ENCODE assay signal across 16 cellular contexts in genomic region chr4:105122334-105122733, GRCh38. TPM values are rescaled to one million over a fixed set of nuclear protein-coding genes. Genes with fewer than 3 reads are reported as not detected.
A peak's percentile ranks its signal among the peaks of the same experiment; 100 is the strongest.
DNase-seq lines count a peak whose midpoint lies in the region; ATAC-seq and TF ChIP-seq lines count a peak whose summit lies in the region.
"Had no signal": no experiment of that assay in that cellular context is flagged by ENCODE, and none has a peak within 500 bp of the region (broad histone marks: within the 10 kb centered on the region; RNA-seq: fewer than 3 reads in every experiment).

No MANE protein-coding gene starts in this region.

- TF ChIP-seq POLR2A in body of pancreas (IDR thresholded peaks at IDR 0.05) = no peak

- TF ChIP-seq CTCF in WTC11 (IDR thresholded peaks at IDR 0.05) = no peak
- TF ChIP-seq CTCF in body of pancreas (IDR thresholded peaks at IDR 0.05) = no peak

- in situ Hi-C loops in ACHN (cut with HindIII; ENCODE audit: low pct_ligation_motif_present, low pct_unique_long_range_greater_than_20kb, low sequenced_read_pairs) = no loop called here

- no peaks in the 10 kb centered on the region for H3K27me3 ChIP-seq in iPS DF 6.9 (ENCODE audit: control insufficient read depth, insufficient read depth, low read length)
- H3K27me3 ChIP-seq in body of pancreas = no peaks in the 10 kb centered on the region

- H3K36me3 Mint-ChIP-seq in WTC11 = no peaks in the 10 kb centered on the region
- H3K36me3 Mint-ChIP-seq: activated naive CD4-positive, alpha-beta T cell treated with anti-CD3 and anti-CD28 coated beads, Interleukin-2, amount 50 U/mL, for 24 hours; naive thymus-derived CD4-positive, alpha-beta T cell; stimulated activated memory B cell treated with anti-CD40 and anti-IgM and Interleukin-4, amounts not matched to agents 10 μg/mL and 1 μg/mL and 100 μg/mL, for 72 hours had no signal

- no peaks in the 10 kb centered on the region; the same call in none of the 2 replicates for H3K27me3 Mint-ChIP-seq in WTC11 (ENCODE audit: low read depth)
- H3K27me3 Mint-ChIP-seq: activated naive CD4-positive, alpha-beta T cell treated with anti-CD3 and anti-CD28 coated beads, Interleukin-2, amount 50 U/mL, for 24 hours; stimulated activated memory B cell treated with anti-CD40 and anti-IgM and Interleukin-4, amounts not matched to agents 10 μg/mL and 1 μg/mL and 100 μg/mL, for 72 hours had no signal

- peak; percentile 99 for ATAC-seq in WTC11
- ATAC-seq in GM21367 (IDR thresholded peaks at IDR 0.05; ENCODE audit: unreplicated experiment) = no peak
- no peak for ATAC-seq in body of pancreas
- ATAC-seq: left lobe of liver; naive thymus-derived CD4-positive, alpha-beta T cell; right cardiac atrium; stimulated activated memory B cell treated with anti-CD40 and anti-IgM and Interleukin-4, amounts not matched to agents 10 μg/mL and 1 μg/mL and 100 μg/mL, for 72 hours had no signal

- H3K4me1 ChIP-seq in iPS DF 6.9 (ENCODE audit: control insufficient read depth, insufficient read depth, low read length) (no peaks in the 10 kb centered on the region), body of pancreas (no peaks in the 10 kb centered on the region)

- H3K27ac ChIP-seq in iPS DF 6.9 (ENCODE audit: low read length) (no peak overlapping the region), body of pancreas (no peak overlapping the region)
- H3K27ac ChIP-seq: VCaP had no signal

- H3K36me3 ChIP-seq in iPS DF 6.9 (ENCODE audit: control insufficient read depth, insufficient read depth, low read length) (no peaks in the 10 kb centered on the region), body of pancreas (replicated peaks in 1 of 2; ENCODE audit: insufficient read depth in 1 of 2, low read depth in 2 of 2) (no peaks in the 10 kb centered on the region)

- intact Hi-C loops in body of pancreas (cut with DNase I) = no loop called here

- DNase-seq in ACHN (peak; percentile 53), HS-5 (ENCODE audit: low read depth) (peak; percentile 33), WTC11 (ENCODE audit: low spot score) (peak; percentile 47), iPS DF 6.9 (ENCODE audit: low read depth, low spot score) (peak; percentile 39), NCI-H2171 treated with DMSO at 0.1 percent for 48 hours (lab: John Stamatoyannopoulos, UW) (no peak), OCI-M2 (lab: John Stamatoyannopoulos, UW; ENCODE audit: unreplicated experiment) (no peak), body of pancreas (no peak)
- DNase-seq: naive thymus-derived CD4-positive, alpha-beta T cell; NCI-H510A; right cardiac atrium; stimulated activated CD4-positive, alpha-beta T cell treated with anti-CD3 and anti-CD28 coated beads, Interleukin-4, amount 100 ng/mL, for 1 hour had no signal

- H3K9me3 ChIP-seq in iPS DF 6.9 (ENCODE audit: control insufficient read depth, insufficient read depth, low read length) (no peaks in the 10 kb centered on the region; the same call in 1 of the 2 replicates), body of pancreas (no peaks in the 10 kb centered on the region)

- H3K4me3 Mint-ChIP-seq in WTC11 = no peak overlapping the region
- H3K4me3 Mint-ChIP-seq: activated naive CD4-positive, alpha-beta T cell treated with anti-CD3 and anti-CD28 coated beads, Interleukin-2, amount 50 U/mL, for 24 hours; naive thymus-derived CD4-positive, alpha-beta T cell; stimulated activated memory B cell treated with anti-CD40 and anti-IgM and Interleukin-4, amounts not matched to agents 10 μg/mL and 1 μg/mL and 100 μg/mL, for 72 hours had no signal

- CTCF ChIA-PET in WTC11 (lab: Charles Lee) = no interaction called here

- POLR2A ChIA-PET in WTC11 (lab: Charles Lee) = no interaction called here

- no CpG with 5 or more reads among the region's 5 CpGs for WGBS in iPS DF 6.9 (ENCODE audit: insufficient coverage, insufficient read length)
- WGBS in body of pancreas, 2 donors = 73 to 86% methylated on average over 5 of the region's 5 CpGs

- no peaks in the 10 kb centered on the region for H3K9me3 Mint-ChIP-seq in WTC11
- H3K9me3 Mint-ChIP-seq: activated naive CD4-positive, alpha-beta T cell treated with anti-CD3 and anti-CD28 coated beads, Interleukin-2, amount 50 U/mL, for 24 hours; stimulated activated memory B cell treated with anti-CD40 and anti-IgM and Interleukin-4, amounts not matched to agents 10 μg/mL and 1 μg/mL and 100 μg/mL, for 72 hours had no signal

- H3K27ac Mint-ChIP-seq in WTC11 = peak overlapping the region; percentile 65; the same call in 1 of the 2 replicates
- H3K27ac Mint-ChIP-seq: activated naive CD4-positive, alpha-beta T cell treated with anti-CD3 and anti-CD28 coated beads, Interleukin-2, amount 50 U/mL, for 24 hours; naive thymus-derived CD4-positive, alpha-beta T cell; stimulated activated memory B cell treated with anti-CD40 and anti-IgM and Interleukin-4, amounts not matched to agents 10 μg/mL and 1 μg/mL and 100 μg/mL, for 72 hours had no signal

- H3K4me1 Mint-ChIP-seq in WTC11 = peaks cover 6% of the 10 kb centered on the region
- H3K4me1 Mint-ChIP-seq: activated naive CD4-positive, alpha-beta T cell treated with anti-CD3 and anti-CD28 coated beads, Interleukin-2, amount 50 U/mL, for 24 hours; stimulated activated memory B cell treated with anti-CD40 and anti-IgM and Interleukin-4, amounts not matched to agents 10 μg/mL and 1 μg/mL and 100 μg/mL, for 72 hours had no signal

- H3K4me3 ChIP-seq in iPS DF 6.9 (ENCODE audit: low read length) = no peak overlapping the region
- no peak overlapping the region for H3K4me3 ChIP-seq in body of pancreas

TF ChIP-seq in WTC11, 78 proteins besides CTCF, POLR2A, EP300 and RAD21:
- peak; percentile 71; the same call in 1 of the 2 replicates for TF ChIP-seq TEAD4 (CRISPR knock-in tag; IDR thresholded peaks at IDR 0.05)
- TF ChIP-seq TEAD1 (CRISPR knock-in tag; IDR thresholded peaks at IDR 0.05) = peak; percentile 62; the same call in 1 of the 2 replicates
- TF ChIP-seq SMAD3 (CRISPR knock-in tag; IDR thresholded peaks at IDR 0.05; ENCODE audit: borderline replicate concordance) = no peak

RNA-seq across cellular contexts. Expression of gene TET2, which starts 24.3 kb away (rescaled TPM):
- total RNA-seq in WTC11 (2021) (2.7 to 3.4 TPM (median 2.9 TPM) in 3 replicates), body of pancreas (10 to 100 TPM; 11.2 to 17.5 TPM)

Comparison
In these comparisons a context has a peak if more than half of its experiments do, and no peak if none do; other contexts are left out.
1. DNase-seq: peak in ACHN (single experiment), HS-5 (single experiment), WTC11 (single experiment) and iPS DF 6.9 (single experiment); none in NCI-H2171 treated with DMSO at 0.1 percent for 48 hours (single experiment), OCI-M2 (single experiment) and body of pancreas (0 of 4).